In genomic region chr4:40621592-40622512, GRCh38 we compare ENCODE assay signal across 9 cellular contexts. TPM values are rescaled to one million over a fixed set of nuclear protein-coding genes. Genes with fewer than 3 reads are reported as not detected.
DNase-seq lines count a peak whose midpoint lies in the region; ATAC-seq and TF ChIP-seq lines count a peak whose summit lies in the region.
"Had no signal": no experiment of that assay in that cellular context is flagged by ENCODE, and none has a peak within 500 bp of the region (broad histone marks: within the 10 kb centered on the region; RNA-seq: fewer than 3 reads in every experiment).

No MANE protein-coding gene starts in this region.

- 0 out of 2 replicates have a peak, but pooled peaks cover 4% of the 10 kb centered on the region for H3F3A ChIP-seq in GM23338 (replicated peaks; ENCODE audit: low read depth)

- peaks cover 16% of the 10 kb centered on the region for H3K27me3 Mint-ChIP-seq in GM23338 (ENCODE audit: insufficient read depth, low read depth, poor library complexity)
- no peaks in the 10 kb centered on the region for H3K27me3 Mint-ChIP-seq in IgD-negative memory B cell
- H3K27me3 Mint-ChIP-seq in T-helper 17 cell = peaks cover 26% of the 10 kb centered on the region

- no peak overlapping the region for H2AFZ ChIP-seq in GM23338

- no peaks in the 10 kb centered on the region for H3K9me3 ChIP-seq in T-helper 17 cell (ENCODE audit: control insufficient read depth, low read length, poor library complexity, severe bottlenecking)

- peak overlapping the region; percentile 24 for H3K4me2 ChIP-seq in GM23338

- H3K4me1 ChIP-seq in GM23338 (ENCODE audit: insufficient read depth) = peaks cover 44% of the 10 kb centered on the region

- H4K20me1 ChIP-seq in GM23338 (replicated peaks; ENCODE audit: insufficient read depth) = 0 out of 2 replicates have a peak, but pooled peaks cover 8% of the 10 kb centered on the region

- H3K36me3 ChIP-seq in GM23338 (ENCODE audit: insufficient read depth) = peaks cover 4% of the 10 kb centered on the region; the same call in 1 of the 2 replicates

- H3K27me3 ChIP-seq in GM23338 (ENCODE audit: insufficient read depth) = no peaks in the 10 kb centered on the region

- H3K27ac Mint-ChIP-seq in GM23338 (peak overlapping the region; percentile 74), IgD-negative memory B cell (peak overlapping the region; percentile 4 to 67 (median 37)), T-helper 17 cell (no peak overlapping the region)

- intact Hi-C loops in sciatic nerve (cut with DNase I) = no loop called here

- peaks cover 100% of the 10 kb centered on the region for H3K79me2 ChIP-seq in GM23338 (replicated peaks; ENCODE audit: insufficient read depth)

- peak overlapping the region; percentile 36 for H3K27ac ChIP-seq in GM23338 (ENCODE audit: low read depth)

- ATAC-seq in GM23338 (peak; percentile 60), T-helper 17 cell (peak; percentile 35), sciatic nerve (peak; percentile 93)

- H3K36me3 Mint-ChIP-seq in GM23338 (ENCODE audit: low read depth) = peaks cover 65% of the 10 kb centered on the region
- H3K36me3 Mint-ChIP-seq in IgD-negative memory B cell = peaks cover 2% of the 10 kb centered on the region
- H3K36me3 Mint-ChIP-seq in T-helper 17 cell (ENCODE audit: low read depth) = no peaks in the 10 kb centered on the region

- no peaks in the 10 kb centered on the region for H3K9me2 ChIP-seq in GM23338 (ENCODE audit: insufficient read depth)

- 0 out of 3 replicates have a peak, but pooled peaks cover 3% of the 10 kb centered on the region for H3K9me3 Mint-ChIP-seq in GM23338
- H3K9me3 Mint-ChIP-seq in IgD-negative memory B cell = peaks cover 0 to 5% (median 0%) of the 10 kb centered on the region in 3 donors

- no peak overlapping the region for H3K4me3 ChIP-seq in GM23338
- H3K4me3 ChIP-seq: dorsolateral prefrontal cortex had no signal

- peaks cover 59% of the 10 kb centered on the region for H3K4me1 Mint-ChIP-seq in GM23338
- peaks cover 27 to 36% (median 28%) of the 10 kb centered on the region in 3 donors for H3K4me1 Mint-ChIP-seq in IgD-negative memory B cell
- peaks cover 4% of the 10 kb centered on the region for H3K4me1 Mint-ChIP-seq in T-helper 17 cell

- peak; percentile 66 for DNase-seq in NK-92 treated with Interleukin-12 subunit alpha and Interleukin-12 subunit beta, amount 100 ng/mL, for 24 hours (lab: John Stamatoyannopoulos, UW)
- DNase-seq in NK-92 (lab: John Stamatoyannopoulos, UW; ENCODE audit: unreplicated experiment) = no peak
- DNase-seq in GM23338 (ENCODE audit: low spot score) = peak; percentile 72
- no peak for DNase-seq in T-helper 17 cell
- DNase-seq in glomerular visceral epithelial cell (ENCODE audit: extremely low spot score) = peak; percentile 93
- DNase-seq in sciatic nerve (ENCODE audit: low spot score) = peak; percentile 83
- DNase-seq in activated gamma-delta T cell treated with Interleukin-2 at 50 U/mL for 16 hours = no peak

- no peak for TF ChIP-seq CTCF in GM23338 (conservative IDR thresholded peaks at IDR 0.05; ENCODE audit: low read depth in 2 of 2)

- H3K4me3 Mint-ChIP-seq in GM23338 = no peak overlapping the region; the same call in 2 of the 3 replicates
- peak overlapping the region; percentile 37 to 83 (median 66) for H3K4me3 Mint-ChIP-seq in IgD-negative memory B cell
- H3K4me3 Mint-ChIP-seq in T-helper 17 cell = no peak overlapping the region

TF ChIP-seq in GM23338, 12 proteins besides CTCF, POLR2A, EP300 and RAD21:
- TF ChIP-seq NANOG (IDR thresholded peaks at IDR 0.05; ENCODE audit: borderline replicate concordance) = no peak
- 0 out of 2 replicates have a peak, but pooled peaks have one; percentile 19 for TF ChIP-seq POLR2AphosphoS5 (IDR thresholded peaks at IDR 0.05; ENCODE audit: low read depth)

RNA-seq across cellular contexts. Expression of gene RBM47, which starts 7.8 kb away (rescaled TPM):
- total RNA-seq in GM23338 (2014; rRNA removed; shearing (Covaris generic)) = 125 and 139 TPM in 2 replicates
- 31.8 and 35.6 TPM in 2 replicates for polyA plus RNA-seq in GM23338 (2016; fragmentation: Nextera tagmentation; extraction: Ambion mirVana)
- polyA plus RNA-seq in IgD-negative memory B cell = 20.9 TPM
- total RNA-seq in T-helper 17 cell = 1 to 10 TPM in 1 of 2 donors, under 1 TPM in 1; 0.91 to 3.4 TPM
- total RNA-seq in sciatic nerve = 21.0 TPM

Comparison
In these comparisons a context has a peak if more than half of its experiments do, and no peak if none do; other contexts are left out.
1. DNase-seq: peak in NK-92 treated with Interleukin-12 subunit alpha and Interleukin-12 subunit beta, amount 100 ng/mL, for 24 hours (single experiment), GM23338 (single experiment), glomerular visceral epithelial cell (single experiment) and sciatic nerve (single experiment); none in NK-92 (single experiment), T-helper 17 cell (0 of 3) and activated gamma-delta T cell treated with Interleukin-2 at 50 U/mL for 16 hours (single experiment).
2. ATAC-seq: peak in every context shown above with its lines; median percentile 93 in sciatic nerve; 60 in GM23338; 35 in T-helper 17 cell.
3. H3K4me3 Mint-ChIP-seq: peak in IgD-negative memory B cell (4 of 4); none in GM23338 (single experiment) and T-helper 17 cell (single experiment).